ENCODE assay signal across 8 cellular contexts in the genomic region with DNA sequence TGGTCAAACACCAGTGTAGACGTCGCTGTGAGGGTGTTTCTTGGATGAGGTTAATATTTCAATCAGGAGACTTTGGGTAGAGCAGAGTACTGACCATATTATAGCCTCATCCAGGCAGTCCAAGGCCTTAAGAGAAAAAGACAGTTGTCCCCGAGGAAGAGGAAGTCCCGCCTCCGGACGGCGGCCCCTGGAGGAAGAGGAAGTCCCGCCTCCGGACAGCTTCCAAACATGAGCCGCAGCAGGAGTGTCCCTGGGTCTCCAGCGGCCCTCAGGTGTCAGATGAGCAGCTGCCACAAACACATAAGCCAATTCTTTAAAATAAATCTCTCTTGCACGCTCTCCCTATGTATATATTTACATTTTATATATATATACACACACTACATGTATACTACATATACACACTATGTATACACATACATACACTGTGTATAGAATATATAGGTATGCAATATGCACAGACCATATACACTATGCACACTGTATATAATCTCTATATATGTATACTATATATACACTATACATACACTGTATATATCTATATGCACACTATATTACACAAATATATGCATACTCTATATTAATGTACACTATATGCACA. TPM values are rescaled to one million over a fixed set of nuclear protein-coding genes. Genes with fewer than 3 reads are reported as not detected.
A peak's percentile ranks its signal among the peaks of the same experiment; 100 is the strongest.
DNase-seq lines count a peak whose midpoint lies in the region; ATAC-seq, FAIRE-seq and TF ChIP-seq lines count a peak whose summit lies in the region.

No MANE protein-coding gene starts in this region.

- CTCF ChIA-PET in K562 (lab: Yijun Ruan, JAX; ENCODE audit: low intra/inter-chr PET ratio) = no interaction called here

- BruUV-seq in K562 (replicated peaks; lab: Mats Ljungman, UMichigan) = no TSS peak

- no peaks in the 10 kb centered on the region for H3K9me1 ChIP-seq in K562 (ENCODE audit: control insufficient read depth, insufficient read depth, low read length)

- TF ChIP-seq POLR2A in K562 (conservative IDR thresholded peaks at IDR 0.05) (no peak), esophagus muscularis mucosa (IDR thresholded peaks at IDR 0.05; ENCODE audit: low read depth) (no peak)

- H3K9me3 ChIP-seq in HAP-1 = no peaks in the 10 kb centered on the region
- H3K9me3 ChIP-seq in K562 (replicated peaks; ENCODE audit: control insufficient read depth, insufficient read depth, low read depth, low read length) = no peaks in the 10 kb centered on the region
- H3K9me3 ChIP-seq in esophagus muscularis mucosa = no peaks in the 10 kb centered on the region

- intact Hi-C loops in K562 (cut with micrococcal nuclease) (no loop called here), esophagus muscularis mucosa (cut with DNase I) (no loop called here)

- H3K27ac ChIP-seq in K562 (ENCODE audit: extremely low read depth, low read depth, low read length) (peak overlapping the region; percentile 60; the same call in 2 of the 3 replicates), esophagus muscularis mucosa (replicated peaks in 1 of 4) (no peak overlapping the region)

- no peak overlapping the region for H3K4me3 ChIP-seq in HAP-1
- H3K4me3 ChIP-seq in K562 = no peak overlapping the region
- H3K4me3 ChIP-seq in esophagus muscularis mucosa = no peak overlapping the region

- no peak for TF ChIP-seq RAD21 in K562 (CRISPR knock-in tag; conservative IDR thresholded peaks at IDR 0.05 in 1 of 2, IDR thresholded peaks at IDR 0.05 in 1 of 2)

- peak overlapping the region; percentile 55 for H3K4me2 ChIP-seq in K562 (ENCODE audit: insufficient read depth, low read length)

- H4K20me1 ChIP-seq in K562 (replicated peaks; ENCODE audit: control insufficient read depth, insufficient read depth, low read length) = no peaks in the 10 kb centered on the region

- WGBS in K562 (ENCODE audit: insufficient coverage, low coverage, missing lambda C conversion rate) = 21% methylated on average over 10 of the region's 12 CpGs
- WGBS in esophagus muscularis mucosa = 71% methylated on average over 12 of the region's 12 CpGs

- in situ Hi-C loops in HAP-1 (cut with MboI; ENCODE audit: low sequenced_read_pairs) (no loop called here), K562 (cut with MboI) (no loop called here)

- POLR2A ChIA-PET in K562 (lab: Yijun Ruan, JAX) = interaction anchor here (0.6 kb wide), 1 partner anchor 13 kb away, joined by 3 read pairs; no protein-coding TSS in a partner anchor

- H3K36me3 ChIP-seq in HAP-1 (replicated peaks) = no peaks in the 10 kb centered on the region
- no peaks in the 10 kb centered on the region for H3K36me3 ChIP-seq in K562 (ENCODE audit: control insufficient read depth, insufficient read depth, low read length)
- no peaks in the 10 kb centered on the region for H3K36me3 ChIP-seq in esophagus muscularis mucosa

- peak overlapping the region; percentile 96 for H2AFZ ChIP-seq in K562 (ENCODE audit: low read depth, low read length)

- DNase-seq in HAP-1 (ENCODE audit: low spot score in 2 of 2) = peak; percentile 55 to 81
- peak; percentile 65 for DNase-seq in SK-N-DZ (ENCODE audit: low spot score)
- DNase-seq in K562 (ENCODE audit: extremely low read depth in 1 of 4, low spot score in 3 of 4) = peak; percentile 49 to 73 (median 64)
- peak; percentile 41 to 67 (median 59) for DNase-seq in stimulated activated CD4-positive, alpha-beta T cell treated with anti-CD3 and anti-CD28 coated beads, TNF-alpha, amount 100 ng/mL, for 24 hours (ENCODE audit: low read depth in 3 of 3)
- DNase-seq in esophagus muscularis mucosa (ENCODE audit: extremely low spot score) = no peak
- DNase-seq in AG20443 (ENCODE audit: low spot score) = no peak
- no peak for DNase-seq in omental fat pad (ENCODE audit: low spot score)

- TF ChIP-seq EP300 in K562 (IDR thresholded peaks at IDR 0.05; ENCODE audit: low read length) = no peak
- TF ChIP-seq EP300 in esophagus muscularis mucosa (IDR thresholded peaks at IDR 0.05) = no peak

- H3K9ac ChIP-seq in K562 (ENCODE audit: insufficient read depth in 1 of 2, low read depth in 2 of 2, low read length in 2 of 2) = no peak overlapping the region

- H3K27me3 ChIP-seq in HAP-1 (ENCODE audit: low read depth) = no peaks in the 10 kb centered on the region
- no peaks in the 10 kb centered on the region for H3K27me3 ChIP-seq in K562 (ENCODE audit: control insufficient read depth in 2 of 2, insufficient read depth in 2 of 2, low read length in 2 of 2)
- no peaks in the 10 kb centered on the region for H3K27me3 ChIP-seq in esophagus muscularis mucosa

- FAIRE-seq in K562 (lab: Jason Lieb, UNC) = peak; percentile 46

- no peak for TF ChIP-seq CTCF in K562 (IDR thresholded peaks at IDR 0.05 in 2 of 3, conservative IDR thresholded peaks at IDR 0.05 in 1 of 3; ENCODE audit: insufficient read depth in 2 of 3, low read depth in 1 of 3, low read length in 3 of 3)
- no peak for TF ChIP-seq CTCF in esophagus muscularis mucosa (IDR thresholded peaks at IDR 0.05)
- TF ChIP-seq CTCF in omental fat pad (IDR thresholded peaks at IDR 0.05) = no peak

- H3K4me1 ChIP-seq in HAP-1 (peaks cover 6% of the 10 kb centered on the region; the same call in 1 of the 2 replicates), K562 (replicated peaks in 1 of 2; ENCODE audit: control insufficient read depth in 2 of 2, insufficient read depth in 2 of 2, low read length in 2 of 2) (peaks cover 0 to 36% of the 10 kb centered on the region in 2 experiments; a peak in 3 of 5 replicates), esophagus muscularis mucosa (peaks cover 0 to 9% (median 6%) of the 10 kb centered on the region in 4 donors)

- H3K79me2 ChIP-seq in K562 (ENCODE audit: control insufficient read depth, insufficient read depth, low read length) = no peaks in the 10 kb centered on the region

- ATAC-seq in K562 = peak; percentile 91
- ATAC-seq in GM21526 (IDR thresholded peaks at IDR 0.05; ENCODE audit: low FRiP score, unreplicated experiment) = no peak
- no peak for ATAC-seq in omental fat pad (ENCODE audit: low FRiP score)

TF ChIP-seq in K562, 482 proteins besides CTCF, POLR2A, EP300 and RAD21 (continues in another document):
- TF ChIP-seq CBX8 (IDR thresholded peaks at IDR 0.05; ENCODE audit: borderline replicate concordance, extremely low read depth, low read depth, low read length, poor library complexity, severe bottlenecking) (no peak), ZFX (CRISPR knock-in tag; IDR thresholded peaks at IDR 0.05) (peak; percentile 38; the same call in 1 of the 2 replicates), SPI1 (IDR thresholded peaks at IDR 0.05; ENCODE audit: borderline replicate concordance, low read depth, low read length) (peak; percentile 94), PHF8 (IDR thresholded peaks at IDR 0.05; ENCODE audit: borderline replicate concordance, low read length) (peak; percentile 36; the same call in 1 of the 2 replicates), CXXC5 (CRISPR knock-in tag; IDR thresholded peaks at IDR 0.05) (peak; percentile 22; the same call in 1 of the 2 replicates), RNF2 (IDR thresholded peaks at IDR 0.05) (no peak), HDAC2 (IDR thresholded peaks at IDR 0.05) (no peak), KDM1A (IDR thresholded peaks at IDR 0.05) (peak in 1 of 2 experiments; percentile 72; a peak in 2 of 4 replicates)
- TF ChIP-seq, protein P1, sequence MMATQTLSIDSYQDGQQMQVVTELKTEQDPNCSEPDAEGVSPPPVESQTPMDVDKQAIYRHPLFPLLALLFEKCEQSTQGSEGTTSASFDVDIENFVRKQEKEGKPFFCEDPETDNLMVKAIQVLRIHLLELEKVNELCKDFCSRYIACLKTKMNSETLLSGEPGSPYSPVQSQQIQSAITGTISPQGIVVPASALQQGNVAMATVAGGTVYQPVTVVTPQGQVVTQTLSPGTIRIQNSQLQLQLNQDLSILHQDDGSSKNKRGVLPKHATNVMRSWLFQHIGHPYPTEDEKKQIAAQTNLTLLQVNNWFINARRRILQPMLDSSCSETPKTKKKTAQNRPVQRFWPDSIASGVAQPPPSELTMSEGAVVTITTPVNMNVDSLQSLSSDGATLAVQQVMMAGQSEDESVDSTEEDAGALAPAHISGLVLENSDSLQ (IDR thresholded peaks at IDR 0.05) = peak; percentile 53
- TF ChIP-seq, protein P2, sequence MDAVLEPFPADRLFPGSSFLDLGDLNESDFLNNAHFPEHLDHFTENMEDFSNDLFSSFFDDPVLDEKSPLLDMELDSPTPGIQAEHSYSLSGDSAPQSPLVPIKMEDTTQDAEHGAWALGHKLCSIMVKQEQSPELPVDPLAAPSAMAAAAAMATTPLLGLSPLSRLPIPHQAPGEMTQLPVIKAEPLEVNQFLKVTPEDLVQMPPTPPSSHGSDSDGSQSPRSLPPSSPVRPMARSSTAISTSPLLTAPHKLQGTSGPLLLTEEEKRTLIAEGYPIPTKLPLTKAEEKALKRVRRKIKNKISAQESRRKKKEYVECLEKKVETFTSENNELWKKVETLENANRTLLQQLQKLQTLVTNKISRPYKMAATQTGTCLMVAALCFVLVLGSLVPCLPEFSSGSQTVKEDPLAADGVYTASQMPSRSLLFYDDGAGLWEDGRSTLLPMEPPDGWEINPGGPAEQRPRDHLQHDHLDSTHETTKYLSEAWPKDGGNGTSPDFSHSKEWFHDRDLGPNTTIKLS (IDR thresholded peaks at IDR 0.05; ENCODE audit: borderline replicate concordance, low read depth) = no peak

RNA-seq across cellular contexts. Expression of gene PWWP2B, which starts 37.5 kb away (rescaled TPM):
- polyA plus RNA-seq in SK-N-DZ (2014; cell fraction: cytosol; rRNA removed) = 12.2 and 18.0 TPM in 2 replicates
- polyA plus RNA-seq in SK-N-DZ (2014; cell fraction: nucleus; rRNA removed) = 20.1 and 20.9 TPM in 2 replicates
- 1.1 and 5.8 TPM in 2 replicates for total RNA-seq in K562 (2011; cell fraction: chromatin; rRNA removed; ENCODE audit: low replicate concordance)
- 5.5 and 6.5 TPM in 2 replicates for total RNA-seq in K562 (2011; cell fraction: nucleolus; rRNA removed)
- 3.1 and 3.2 TPM in 2 replicates for total RNA-seq in K562 (2011; cell fraction: nucleoplasm; rRNA removed)
- total RNA-seq in K562 (2014; rRNA removed) = 7.5 and 10.4 TPM in 2 replicates
- 0.64 and 0.80 TPM in 2 replicates for total RNA-seq in K562 (2014; rRNA removed; fragmentation: Illumina TruSeq; extraction: Trizol)
- total RNA-seq in K562 (2015; rRNA removed; fragmentation: Illumina TruSeq; extraction: Trizol) = 2.0 and 2.7 TPM in 2 replicates
- total RNA-seq in K562 (2021) = 9.2 and 9.8 TPM in 2 replicates
- polyA plus RNA-seq in K562 (2011; rRNA removed) = 1.2 and 1.7 TPM in 2 replicates
- polyA plus RNA-seq in K562 (2011; cell fraction: cytosol; rRNA removed) = 2.3 and 7.4 TPM in 2 replicates
- polyA plus RNA-seq in K562 (2011; cell fraction: nucleus; rRNA removed) = 3.1 and 5.8 TPM in 2 replicates
- 3.8 and 4.8 TPM in 2 replicates for polyA plus RNA-seq in K562 (2012)
- polyA plus RNA-seq in K562 (2014; fragmentation: Illumina TruSeq; extraction: Trizol) = 0.24 and 1.2 TPM in 2 replicates
- polyA plus RNA-seq in K562 (2014; fragmentation: Nextera tagmentation; extraction: Ambion mirVana) = under 1 TPM in 1 of 2 experiments, not detected in 1; 0.07 TPM
- polyA plus RNA-seq in K562 (2014; rRNA removed) = 3.3 and 4.3 TPM in 2 replicates
- polyA minus RNA-seq in K562 (2011; rRNA and poly(A)+ RNA removed) = 0.57 and 1.3 TPM in 2 replicates
- polyA minus RNA-seq in K562 (2011; cell fraction: cytosol; rRNA and poly(A)+ RNA removed) = 2.9 and 4.0 TPM in 2 replicates
- 2.0 and 2.8 TPM in 2 replicates for polyA minus RNA-seq in K562 (2011; cell fraction: nucleus; rRNA and poly(A)+ RNA removed)
- total RNA-seq in esophagus muscularis mucosa = 10 to 100 TPM; 11.8 to 25.5 (median 14.3) TPM
- total RNA-seq in omental fat pad = 10 to 100 TPM in 3 of 4 donors, 1 to 10 TPM in 1; 6.0 to 24.4 (median 12.2) TPM

Comparison
In these comparisons a context has a peak if more than half of its experiments do, and no peak if none do; other contexts are left out.
1. DNase-seq: peak in HAP-1 (2 of 2), SK-N-DZ (single experiment), K562 (4 of 4) and stimulated activated CD4-positive, alpha-beta T cell treated with anti-CD3 and anti-CD28 coated beads, TNF-alpha, amount 100 ng/mL, for 24 hours (3 of 3); none in esophagus muscularis mucosa (single experiment), AG20443 (single experiment) and omental fat pad (single experiment).